17 cellular contexts compared by ENCODE assay signal in the genomic region with DNA sequence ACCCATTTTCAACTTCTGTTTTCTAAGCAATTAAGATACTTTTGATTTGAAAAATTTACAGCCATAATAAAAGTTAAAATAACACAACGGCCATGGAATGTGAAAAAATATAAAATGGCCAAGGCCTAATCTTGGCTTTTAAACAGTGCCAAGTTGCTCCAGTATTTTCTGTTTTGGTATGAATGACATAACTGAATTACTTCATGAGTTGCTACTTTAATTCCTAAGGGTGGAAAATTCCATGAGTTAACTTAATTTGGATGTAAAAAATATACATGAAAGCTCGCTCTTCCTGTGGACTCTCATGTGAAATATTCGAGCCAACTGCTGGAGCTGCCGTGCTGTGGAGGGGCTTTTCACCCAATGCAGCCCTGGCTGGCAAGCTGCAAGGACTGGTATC.
DNase-seq lines count a peak whose midpoint lies in the region; ATAC-seq and TF ChIP-seq lines count a peak whose summit lies in the region.
"Had no signal": no experiment of that assay in that cellular context is flagged by ENCODE, and none has a peak within 500 bp of the region (broad histone marks: within the 10 kb centered on the region; RNA-seq: fewer than 3 reads in every experiment).

No MANE protein-coding gene starts in this region.

- no peak overlapping the region for H3K9ac ChIP-seq in subcutaneous abdominal adipose tissue (ENCODE audit: low read length in 5 of 5)

- WGBS in lung, 2 donors = 71 to 82% methylated on average over 4 of the region's 4 CpGs

- DNase-seq in GM03348 (ENCODE audit: low spot score) (peak; percentile 43), choroid plexus epithelial cell (ENCODE audit: low read depth) (peak; percentile 37), lung (ENCODE audit: low spot score) (no peak), NCI-H774 (lab: John Stamatoyannopoulos, UW) (no peak), activated gamma-delta T cell treated with Interleukin-2 at 50 U/mL for 16 hours (no peak)
- DNase-seq: activated CD8-positive, alpha-beta T cell treated with anti-CD3 and anti-CD28 coated beads for 36 hours; foreskin keratinocyte; mesendoderm; NCI-H446; OCI-M1; stimulated activated naive CD8-positive, alpha-beta T cell treated with anti-CD3 and anti-CD28 coated beads, Interleukin-15, Interleukin-2, amounts not matched to agents 100 U/mL and 50 U/mL, for 24 hours had no signal

- TF ChIP-seq CTCF in choroid plexus epithelial cell (conservative IDR thresholded peaks at IDR 0.05; ENCODE audit: low read depth, low read length) (no peak), lung (IDR thresholded peaks at IDR 0.05; ENCODE audit: control extremely low read depth, extremely low read depth) (no peak)

- H3K9me3 ChIP-seq in lung (ENCODE audit: control insufficient read depth in 2 of 2, insufficient read depth in 1 of 2, low read length in 1 of 2) = peaks cover 0 to 1% of the 10 kb centered on the region in 2 donors
- no peaks in the 10 kb centered on the region for H3K9me3 ChIP-seq in subcutaneous abdominal adipose tissue (ENCODE audit: control insufficient read depth in 5 of 5, low read length in 5 of 5)
- H3K9me3 ChIP-seq: neutrophil had no signal

- H3K27me3 ChIP-seq in lung (ENCODE audit: control insufficient read depth, insufficient read depth) (no peaks in the 10 kb centered on the region), subcutaneous abdominal adipose tissue (ENCODE audit: control insufficient read depth in 5 of 5, insufficient read depth in 4 of 5, low read length in 5 of 5) (no peaks in the 10 kb centered on the region)
- H3K27me3 ChIP-seq: foreskin keratinocyte, neutrophil had no signal

- ATAC-seq in lung (ENCODE audit: insufficient read depth, low FRiP score) (no peak), HG02870 (IDR thresholded peaks at IDR 0.05; ENCODE audit: unreplicated experiment) (no peak), GM19455 (IDR thresholded peaks at IDR 0.05; ENCODE audit: unreplicated experiment) (no peak)
- ATAC-seq: activated CD8-positive, alpha-beta T cell treated with anti-CD3 and anti-CD28 coated beads for 36 hours; foreskin keratinocyte; stimulated activated naive CD8-positive, alpha-beta T cell treated with anti-CD3 and anti-CD28 coated beads, Interleukin-15, Interleukin-2, amounts not matched to agents 100 U/mL and 50 U/mL, for 24 hours had no signal

- H3K4me3 ChIP-seq in choroid plexus epithelial cell (ENCODE audit: low read depth, low read length) (no peak overlapping the region), lung (no peak overlapping the region), subcutaneous abdominal adipose tissue (ENCODE audit: low read depth in 1 of 5, low read length in 5 of 5) (peak overlapping the region in 1 of 5 donors; percentile 17)
- H3K4me3 ChIP-seq: skin epidermis had no signal

- H3K27ac ChIP-seq in lung (ENCODE audit: low read depth in 1 of 2, low read length in 1 of 2) (peak overlapping the region; percentile 70 to 73), subcutaneous abdominal adipose tissue (ENCODE audit: low read depth, low read length) (peak overlapping the region; percentile 70)
- H3K27ac ChIP-seq: foreskin keratinocyte, HL-60, neutrophil had no signal

- peaks cover 5 to 16% of the 10 kb centered on the region in 2 donors for H3K4me1 ChIP-seq in lung (ENCODE audit: control insufficient read depth in 2 of 2, insufficient read depth in 2 of 2, low read length in 2 of 2)
- peaks cover 13 to 70% (median 40%) of the 10 kb centered on the region in 5 donors for H3K4me1 ChIP-seq in subcutaneous abdominal adipose tissue (ENCODE audit: control insufficient read depth in 5 of 5, insufficient read depth in 5 of 5, low read length in 5 of 5)
- H3K4me1 ChIP-seq: foreskin keratinocyte had no signal

- H3K36me3 ChIP-seq in lung (ENCODE audit: control insufficient read depth in 2 of 2, insufficient read depth in 2 of 2, low read length in 2 of 2) = peaks cover 1 to 2% of the 10 kb centered on the region in 2 donors
- peaks cover 4 to 18% (median 10%) of the 10 kb centered on the region in 5 donors for H3K36me3 ChIP-seq in subcutaneous abdominal adipose tissue (ENCODE audit: control insufficient read depth in 5 of 5, insufficient read depth in 5 of 5, low read length in 5 of 5)
- H3K36me3 ChIP-seq: neutrophil had no signal

Comparison
In these comparisons a context has a peak if more than half of its experiments do, and no peak if none do; other contexts are left out.
1. DNase-seq: peak in GM03348 (single experiment) and choroid plexus epithelial cell (single experiment); none in lung (single experiment), NCI-H774 (single experiment) and activated gamma-delta T cell treated with Interleukin-2 at 50 U/mL for 16 hours (single experiment).